In the genomic region with DNA sequence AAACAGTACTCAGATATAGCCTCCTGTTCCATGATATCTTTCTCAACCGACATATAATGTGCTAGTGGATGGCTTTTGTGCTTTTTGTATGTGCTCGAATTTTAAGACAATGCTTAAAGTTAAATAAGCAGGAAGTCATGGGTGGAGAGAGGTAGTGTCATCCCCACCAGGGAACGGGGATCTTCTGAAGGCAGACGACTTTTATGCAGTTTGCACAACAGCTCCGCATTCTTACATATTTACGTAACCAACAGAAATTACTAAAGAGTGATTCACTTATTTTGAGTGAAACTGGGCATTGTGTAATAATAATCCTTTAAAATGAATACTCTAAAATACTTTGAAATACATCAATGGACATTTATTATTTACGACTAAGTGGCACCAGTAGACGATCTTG, we compare ENCODE assay signal across 10 cellular contexts.
DNase-seq lines count a peak whose midpoint lies in the region; ATAC-seq and TF ChIP-seq lines count a peak whose summit lies in the region.
"Had no signal": no experiment of that assay in that cellular context is flagged by ENCODE, and none has a peak within 500 bp of the region (broad histone marks: within the 10 kb centered on the region; RNA-seq: fewer than 3 reads in every experiment).

No MANE protein-coding gene starts in this region.

- POLR2A ChIA-PET in AG04449 (lab: Yijun Ruan, JAX): no interaction called here

- ATAC-seq in HG03159 (IDR thresholded peaks at IDR 0.05; ENCODE audit: unreplicated experiment): no peak
- ATAC-seq: SK-N-SH treated with all-trans-retinoic acid at 6 μM for 48 hours had no signal

- CTCF ChIA-PET in AG04449 (lab: Yijun Ruan, JAX): no interaction called here

- no peak overlapping the region for H3K4me3 ChIP-seq in AG04449 (ENCODE audit: low read depth, low read length)
- H3K4me3 ChIP-seq: thoracic aorta had no signal

- TF ChIP-seq CTCF in AG04449 (IDR thresholded peaks at IDR 0.05; ENCODE audit: insufficient read depth, low read length, missing control alignments): no peak

- DNase-seq in AG04449 (ENCODE audit: low read depth, low spot score) (peak; percentile 23), M059J (ENCODE audit: low read depth) (peak; percentile 84), amniotic epithelial cell (ENCODE audit: low read depth) (peak; percentile 98), iris pigment epithelial cell (ENCODE audit: low read depth) (peak; percentile 97), NCI-H146 (lab: John Stamatoyannopoulos, UW) (no peak), NCI-H2171 (lab: John Stamatoyannopoulos, UW) (no peak), DMS114 treated with DMSO at 0.1 percent for 48 hours (lab: John Stamatoyannopoulos, UW; ENCODE audit: unreplicated experiment) (no peak)

Comparison
In these comparisons a context has a peak if more than half of its experiments do, and no peak if none do; other contexts are left out.
1. DNase-seq: peak in AG04449 (single experiment), M059J (single experiment), amniotic epithelial cell (single experiment) and iris pigment epithelial cell (single experiment); none in NCI-H146 (single experiment), NCI-H2171 (single experiment) and DMS114 treated with DMSO at 0.1 percent for 48 hours (single experiment).